In the genomic region with DNA sequence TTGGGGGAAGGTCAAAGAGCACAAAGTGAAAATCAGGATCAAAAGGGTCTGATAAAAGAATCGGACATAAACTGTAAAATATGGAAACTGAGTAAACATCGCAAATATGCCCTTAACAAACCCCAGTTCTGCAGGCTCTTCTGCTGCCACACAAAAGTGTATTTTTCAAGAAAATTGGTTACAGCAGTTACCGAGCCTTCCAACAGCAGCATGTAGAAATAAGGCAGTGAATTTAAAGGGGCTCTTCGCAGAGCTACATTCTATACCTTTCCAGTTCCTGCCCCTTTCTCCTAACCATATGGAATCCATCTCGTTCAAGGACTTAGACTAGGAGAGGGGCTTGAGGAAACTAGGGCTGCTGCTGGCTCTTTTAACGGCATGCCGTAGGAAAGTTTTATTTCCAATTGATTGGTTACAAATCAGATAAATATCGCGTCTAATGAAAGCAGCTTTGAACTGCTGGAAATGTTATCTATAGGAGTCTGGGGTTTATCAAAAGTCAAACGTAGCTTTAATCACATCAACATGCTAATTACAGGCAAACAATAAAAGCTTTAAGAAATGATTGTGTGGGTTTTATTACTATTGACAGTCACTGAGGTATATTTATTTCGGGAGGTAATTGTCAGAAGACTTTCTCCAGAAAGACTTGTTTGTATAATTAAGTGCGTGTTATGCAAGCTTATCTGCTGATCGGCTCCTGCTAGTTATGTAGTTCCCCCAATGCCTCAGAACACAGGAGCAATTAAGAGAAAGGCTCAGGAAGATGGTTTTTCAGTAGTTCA, we compare ENCODE assay signal across 24 cellular contexts. TPM values are rescaled to one million over a fixed set of nuclear protein-coding genes. Genes with fewer than 3 reads are reported as not detected.
DNase-seq lines count a peak whose midpoint lies in the region; ATAC-seq and TF ChIP-seq lines count a peak whose summit lies in the region.
"Had no signal": no experiment of that assay in that cellular context is flagged by ENCODE, and none has a peak within 500 bp of the region (broad histone marks: within the 10 kb centered on the region; RNA-seq: fewer than 3 reads in every experiment).

No MANE protein-coding gene starts in this region.

- no peak overlapping the region for H3K4me3 Mint-ChIP-seq in activated CD4-positive, alpha-beta T cell treated with anti-CD3 and anti-CD28 coated beads for 36 hours
- H3K4me3 Mint-ChIP-seq: activated naive CD4-positive, alpha-beta T cell treated with anti-CD3 and anti-CD28 coated beads, Interleukin-2, amount 50 U/mL, for 24 hours; activated T-helper 1 cell treated with anti-CD3 and anti-CD28 coated beads, Interleukin-12 subunit alpha, Interleukin-12 subunit beta, Interleukin-2, Interleukin-4 antibody, amounts not matched to agents 30 ng/mL and 10 ng/mL and 1 ng/mL, durations not matched to agents 14 hours and 24 hours and 36 hours; stimulated activated naive CD8-positive, alpha-beta T cell treated with anti-CD3 and anti-CD28 coated beads, Interleukin-15, Interleukin-2, amounts not matched to agents 100 ng/mL and 50 ng/mL, for 24 hours; T-cell had no signal

- intact Hi-C loops in activated CD4-positive, alpha-beta T cell treated with anti-CD3 and anti-CD28 coated beads for 36 hours (cut with DNase I, micrococcal nuclease), result loop anchor here in 1 of 2 experiments (1.0 kb wide), 1 partner anchor 312 kb away; no protein-coding TSS in a partner anchor

- H3K4me1 ChIP-seq in tibial nerve, result peaks cover 0 to 12% (median 5%) of the 10 kb centered on the region in 4 donors
- H3K4me1 ChIP-seq: prostate gland had no signal

- peaks cover 28% of the 10 kb centered on the region for H3K27me3 Mint-ChIP-seq in activated CD4-positive, alpha-beta T cell treated with anti-CD3 and anti-CD28 coated beads for 36 hours

- H3K9me3 Mint-ChIP-seq in activated CD4-positive, alpha-beta T cell treated with anti-CD3 and anti-CD28 coated beads for 36 hours (ENCODE audit: low read depth), result peaks cover 3% of the 10 kb centered on the region
- H3K9me3 Mint-ChIP-seq: activated naive CD4-positive, alpha-beta T cell treated with anti-CD3 and anti-CD28 coated beads, Interleukin-2, amount 50 U/mL, for 24 hours; activated T-helper 1 cell treated with anti-CD3 and anti-CD28 coated beads, Interleukin-12 subunit alpha, Interleukin-12 subunit beta, Interleukin-2, Interleukin-4 antibody, amounts not matched to agents 30 ng/mL and 10 ng/mL and 1 ng/mL, durations not matched to agents 14 hours and 24 hours and 36 hours had no signal

- peak overlapping the region in 18 of 21 experiments; percentile 6 to 90 (median 74) for H3K27ac ChIP-seq in skin epidermis
- no peak overlapping the region for H3K27ac ChIP-seq in tibial nerve
- H3K27ac ChIP-seq: prostate gland had no signal

- H3K36me3 ChIP-seq in MG63, result no peaks in the 10 kb centered on the region
- no peaks in the 10 kb centered on the region for H3K36me3 ChIP-seq in tibial nerve
- H3K36me3 ChIP-seq: prostate gland had no signal

- peaks cover 6% of the 10 kb centered on the region for H3K4me1 Mint-ChIP-seq in activated CD4-positive, alpha-beta T cell treated with anti-CD3 and anti-CD28 coated beads for 36 hours

- 61 to 62% methylated on average over 13 of the region's 13 CpGs for WGBS in tibial nerve, 2 donors

- DNase-seq in AG09309 (ENCODE audit: low read depth) (no peak), MG63 (no peak), cerebellar cortex (ENCODE audit: low spot score) (peak; percentile 69), ureter (ENCODE audit: low spot score) (no peak), tibial nerve (ENCODE audit: low spot score in 2 of 2) (no peak)
- DNase-seq in activated CD4-positive, alpha-beta T cell treated with anti-CD3 and anti-CD28 coated beads for 36 hours, result no peak
- DNase-seq: effector CD4-positive, alpha-beta T cell; erythroblast; GDM1; left ventricle myocardium superior; mucosa of descending colon; NCI-H2029; NCI-H510A treated with DMSO at 0.1 percent for 48 hours; OCI-M1; stimulated activated CD4-positive, alpha-beta T cell treated with anti-CD3 and anti-CD28 coated beads, Interleukin-2, amount 100 ng/mL, for 48 hours; T-cell had no signal

- no peak for ATAC-seq in HG03280 (IDR thresholded peaks at IDR 0.05; ENCODE audit: unreplicated experiment)
- no peak for ATAC-seq in activated CD4-positive, alpha-beta T cell treated with anti-CD3 and anti-CD28 coated beads for 36 hours
- ATAC-seq: K562, left ventricle myocardium superior, mucosa of descending colon, Right ventricle myocardium inferior, T-cell had no signal

- peak overlapping the region; percentile 10; the same call in 1 of the 2 replicates for H3K4me3 ChIP-seq in AG09309 (ENCODE audit: control insufficient read depth, low read depth, low read length)
- peak overlapping the region; percentile 11 for H3K4me3 ChIP-seq in MG63
- H3K4me3 ChIP-seq in skin epidermis, result no peak overlapping the region
- no peak overlapping the region for H3K4me3 ChIP-seq in tibial nerve
- H3K4me3 ChIP-seq: K562, mucosa of descending colon, prostate gland had no signal

- no peaks in the 10 kb centered on the region for H3K36me3 Mint-ChIP-seq in activated CD4-positive, alpha-beta T cell treated with anti-CD3 and anti-CD28 coated beads for 36 hours (ENCODE audit: low read depth)
- H3K36me3 Mint-ChIP-seq: activated naive CD4-positive, alpha-beta T cell treated with anti-CD3 and anti-CD28 coated beads, Interleukin-2, amount 50 U/mL, for 24 hours; T-cell had no signal

- TF ChIP-seq CTCF in AG09309 (IDR thresholded peaks at IDR 0.05; ENCODE audit: control insufficient read depth, insufficient read depth, low read depth, low read length, missing control alignments), result no peak
- TF ChIP-seq CTCF in tibial nerve (IDR thresholded peaks at IDR 0.05), result no peak

- H3K27ac Mint-ChIP-seq in activated CD4-positive, alpha-beta T cell treated with anti-CD3 and anti-CD28 coated beads for 36 hours, result no peak overlapping the region
- H3K27ac Mint-ChIP-seq: activated naive CD4-positive, alpha-beta T cell treated with anti-CD3 and anti-CD28 coated beads, Interleukin-2, amount 50 U/mL, for 24 hours; activated T-helper 1 cell treated with anti-CD3 and anti-CD28 coated beads, Interleukin-12 subunit alpha, Interleukin-12 subunit beta, Interleukin-2, Interleukin-4 antibody, amounts not matched to agents 30 ng/mL and 10 ng/mL and 1 ng/mL, durations not matched to agents 14 hours and 24 hours and 36 hours; stimulated activated naive CD8-positive, alpha-beta T cell treated with anti-CD3 and anti-CD28 coated beads, Interleukin-15, Interleukin-2, amounts not matched to agents 100 ng/mL and 50 ng/mL, for 24 hours; T-cell had no signal

- no peak for TF ChIP-seq EP300 in tibial nerve (IDR thresholded peaks at IDR 0.05)

- H3K27me3 ChIP-seq in MG63 (no peaks in the 10 kb centered on the region), tibial nerve (no peaks in the 10 kb centered on the region)

- CTCF ChIA-PET in activated CD4-positive, alpha-beta T cell treated with anti-CD3 and anti-CD28 coated beads for 36 hours (lab: Charles Lee), result no interaction called here

- H3K9me3 ChIP-seq in MG63 (peaks cover 3% of the 10 kb centered on the region; the same call in 1 of the 2 replicates), tibial nerve (peaks cover 0 to 3% (median under 1%) of the 10 kb centered on the region in 4 donors)
- H3K9me3 ChIP-seq: prostate gland had no signal

- POLR2A ChIA-PET in activated CD4-positive, alpha-beta T cell treated with anti-CD3 and anti-CD28 coated beads for 36 hours (lab: Charles Lee), result no interaction called here

- no peak for TF ChIP-seq POLR2A in tibial nerve (IDR thresholded peaks at IDR 0.05)

RNA-seq across cellular contexts. Expression of gene GORAB, which starts 59.1 kb away (rescaled TPM):
- total RNA-seq in MG63 (2014; rRNA removed; shearing (Covaris generic); ENCODE audit: low replicate concordance), result 5.0 and 11.3 TPM in 2 replicates
- total RNA-seq in ureter, result 18.2 TPM
- total RNA-seq in tibial nerve, result 10 to 100 TPM in 3 of 4 donors, 1 to 10 TPM in 1; 8.6 to 35.2 (median 11.2) TPM
- 10 to 100 TPM in 1 of 2 experiments, 1 to 10 TPM in 1; 9.8 to 13.5 TPM for total RNA-seq in activated CD4-positive, alpha-beta T cell treated with anti-CD3 and anti-CD28 coated beads for 36 hours

Comparison
In these comparisons a context has a peak if more than half of its experiments do, and no peak if none do; other contexts are left out.
1. H3K4me3 ChIP-seq: peak in AG09309 (single experiment) and MG63 (single experiment); none in skin epidermis (0 of 7) and tibial nerve (0 of 4).
2. H3K27ac ChIP-seq: peak in skin epidermis (18 of 21); none in tibial nerve (0 of 4).